In genomic region chr6:56689114-56689513, GRCh38 we compare ENCODE assay signal across 13 cellular contexts. TPM values are rescaled to one million over a fixed set of nuclear protein-coding genes. Genes with fewer than 3 reads are reported as not detected.
DNase-seq lines count a peak whose midpoint lies in the region; ATAC-seq and TF ChIP-seq lines count a peak whose summit lies in the region.
"Had no signal": no experiment of that assay in that cellular context is flagged by ENCODE, and none has a peak within 500 bp of the region (broad histone marks: within the 10 kb centered on the region; RNA-seq: fewer than 3 reads in every experiment).

No MANE protein-coding gene starts in this region.

- H3K4me1 ChIP-seq in GM23248 (ENCODE audit: insufficient read depth) (peaks cover 88% of the 10 kb centered on the region), mucosa of rectum (ENCODE audit: control insufficient read depth in 2 of 2, insufficient read depth in 2 of 2, low read length in 2 of 2) (peaks cover 4 to 33% of the 10 kb centered on the region in 2 donors), endodermal cell (ENCODE audit: control insufficient read depth, insufficient read depth, low read length) (peaks cover 3% of the 10 kb centered on the region), A673 (ENCODE audit: insufficient read depth, low read length, poor library complexity, severe bottlenecking) (peaks cover 37% of the 10 kb centered on the region)
- H3K4me1 ChIP-seq: testis had no signal

- H3F3A ChIP-seq in GM23248 (ENCODE audit: insufficient read depth) = peaks cover 85% of the 10 kb centered on the region

- TF ChIP-seq CTCF in endodermal cell (conservative IDR thresholded peaks at IDR 0.05) = no peak
- TF ChIP-seq CTCF in A673 (conservative IDR thresholded peaks at IDR 0.05; ENCODE audit: low read depth, low read length) = no peak

- H3K9me3 ChIP-seq in GM23248 (ENCODE audit: low read depth) (no peaks in the 10 kb centered on the region), mucosa of rectum (ENCODE audit: control insufficient read depth in 2 of 2, low read length in 2 of 2) (no peaks in the 10 kb centered on the region), endodermal cell (ENCODE audit: control insufficient read depth, low read length) (no peaks in the 10 kb centered on the region), A673 (ENCODE audit: low read depth, low read length, poor library complexity, severe bottlenecking) (no peaks in the 10 kb centered on the region)
- H3K9me3 ChIP-seq: testis had no signal

- H3K4me3 ChIP-seq in GM23248 (peak overlapping the region; percentile 74), mucosa of rectum (ENCODE audit: low read length in 2 of 2) (peak overlapping the region; percentile 59 to 72), endodermal cell (ENCODE audit: low read length) (no peak overlapping the region), A673 (ENCODE audit: low read depth, low read length, poor library complexity, severe bottlenecking) (no peak overlapping the region)
- H3K4me3 ChIP-seq: testis had no signal

- DNase-seq in GM23248 (peak; percentile 40), 8988T (no peak), endodermal cell (no peak), A673 (ENCODE audit: low spot score) (no peak)
- DNase-seq in stimulated activated CD4-positive, alpha-beta T cell treated with anti-CD3 and anti-CD28 coated beads, Interleukin-12 subunit alpha, Interleukin-12 subunit beta, amount 100 ng/mL, for 4 hours = no peak
- DNase-seq: activated B cell treated with CpG ODN at 0.5 μM for 24 hours, brain microvascular endothelial cell, hypothalamus, NCI-H226, testis had no signal

- no peaks in the 10 kb centered on the region for H3K27me3 Mint-ChIP-seq in endodermal cell (ENCODE audit: insufficient read depth)
- H3K27me3 Mint-ChIP-seq: activated B cell treated with CpG ODN at 0.5 μM for 24 hours had no signal

- CTCF ChIA-PET in A673 (lab: Charles Lee) = no interaction called here

- intact Hi-C loops in A673 (cut with micrococcal nuclease; ENCODE audit: unreplicated experiment) = no loop called here

- no peak overlapping the region for H2AFZ ChIP-seq in GM23248

- in situ Hi-C loops in GM23248 (cut with MboI) = no loop called here

- no peaks in the 10 kb centered on the region for H3K9me3 Mint-ChIP-seq in endodermal cell
- H3K9me3 Mint-ChIP-seq: activated B cell treated with CpG ODN at 0.5 μM for 24 hours had no signal

- H3K4me1 Mint-ChIP-seq in endodermal cell = peaks cover 26% of the 10 kb centered on the region
- H3K4me1 Mint-ChIP-seq: activated B cell treated with CpG ODN at 0.5 μM for 24 hours had no signal

- H3K9ac ChIP-seq in GM23248 = peak overlapping the region; percentile 54
- H3K9ac ChIP-seq in mucosa of rectum (ENCODE audit: low read depth in 1 of 2, low read length in 2 of 2) = peak overlapping the region in 1 of 2 donors; percentile 63
- no peak overlapping the region for H3K9ac ChIP-seq in endodermal cell (ENCODE audit: extremely low read depth, low read length, poor library complexity, severe bottlenecking)

- no peak overlapping the region for H3K27ac Mint-ChIP-seq in endodermal cell
- H3K27ac Mint-ChIP-seq: activated B cell treated with CpG ODN at 0.5 μM for 24 hours had no signal

- H4K20me1 ChIP-seq in GM23248 (ENCODE audit: insufficient read depth) = no peaks in the 10 kb centered on the region

- H3K36me3 ChIP-seq in GM23248 (ENCODE audit: low read depth) = no peaks in the 10 kb centered on the region
- no peaks in the 10 kb centered on the region for H3K36me3 ChIP-seq in mucosa of rectum (ENCODE audit: control insufficient read depth in 2 of 2, insufficient read depth in 2 of 2, low read length in 2 of 2)
- peaks cover 7% of the 10 kb centered on the region for H3K36me3 ChIP-seq in endodermal cell (ENCODE audit: control insufficient read depth, insufficient read depth, low read length)
- no peaks in the 10 kb centered on the region for H3K36me3 ChIP-seq in A673 (ENCODE audit: insufficient read depth, low read length, poor library complexity, severe bottlenecking)
- H3K36me3 ChIP-seq: brain microvascular endothelial cell had no signal

- no peaks in the 10 kb centered on the region for H3K9me2 ChIP-seq in GM23248 (ENCODE audit: insufficient read depth)

- H3K79me2 ChIP-seq in GM23248 (ENCODE audit: insufficient read depth) = peaks cover 80% of the 10 kb centered on the region

- H3K27ac ChIP-seq in GM23248 (peak overlapping the region; percentile 92), mucosa of rectum (ENCODE audit: low read depth in 2 of 2, low read length in 2 of 2) (peak overlapping the region; percentile 52 to 90), endodermal cell (ENCODE audit: low read depth, low read length) (no peak overlapping the region), A673 (ENCODE audit: low read depth, low read length, poor library complexity, severe bottlenecking) (no peak overlapping the region)
- H3K27ac ChIP-seq: testis had no signal

- ATAC-seq in GM18868 (IDR thresholded peaks at IDR 0.05; ENCODE audit: unreplicated experiment) (peak; percentile 91), HG03571 (IDR thresholded peaks at IDR 0.05; ENCODE audit: unreplicated experiment) (peak; percentile 60)

- POLR2A ChIA-PET in A673 (lab: Charles Lee; ENCODE audit: low non-redundant PET) = no interaction called here

- H3K27me3 ChIP-seq in GM23248 (replicated peaks; ENCODE audit: insufficient read depth) (no peaks in the 10 kb centered on the region), mucosa of rectum (ENCODE audit: control insufficient read depth in 2 of 2, insufficient read depth in 2 of 2, low read length in 2 of 2) (no peaks in the 10 kb centered on the region), endodermal cell (ENCODE audit: control insufficient read depth, insufficient read depth, low read length, poor library complexity, severe bottlenecking) (no peaks in the 10 kb centered on the region), A673 (replicated peaks; ENCODE audit: insufficient read depth, low read depth, low read length, poor library complexity) (no peaks in the 10 kb centered on the region)
- H3K27me3 ChIP-seq: brain microvascular endothelial cell, testis had no signal

- no TSS peak for BruUV-seq in A673 (replicated peaks; lab: Mats Ljungman, UMichigan)

- no peak overlapping the region for H3K4me3 Mint-ChIP-seq in endodermal cell
- H3K4me3 Mint-ChIP-seq: activated B cell treated with CpG ODN at 0.5 μM for 24 hours had no signal

- 4 to 14% methylated on average over 3 of the region's 3 CpGs for WGBS in GM23248 (ENCODE audit: low coverage in 1 of 2, low lambda C conversion rate in 2 of 2, missing lambda C conversion rate in 2 of 2), 2 experiments
- WGBS in endodermal cell (ENCODE audit: insufficient coverage in 1 of 2, insufficient read length in 1 of 2), 2 experiments = 92% methylated on average over 3 of the region's 3 CpGs; no CpG with 5 or more reads in 1 of the 2 experiments

- peak overlapping the region; percentile 99 for H3K4me2 ChIP-seq in GM23248 (ENCODE audit: unreplicated experiment)

- H3K36me3 Mint-ChIP-seq in endodermal cell (ENCODE audit: low read depth) = peaks cover 3% of the 10 kb centered on the region

RNA-seq across cellular contexts. Expression of gene DST, which starts 46.4 kb away (rescaled TPM):
- 322 and 411 TPM in 2 replicates for total RNA-seq in GM23248 (2014; rRNA removed; shearing (Covaris generic))
- 142 and 181 TPM in 2 replicates for polyA plus RNA-seq in GM23248 (2016; fragmentation: Nextera tagmentation; extraction: Ambion mirVana)
- total RNA-seq in endodermal cell = 100 to 1,000 TPM; 101 to 113 TPM
- 66.5 TPM for polyA plus RNA-seq in endodermal cell (2013, experiment 1 of 2)
- polyA plus RNA-seq in endodermal cell (2013, experiment 2 of 2) = 66.8 TPM
- 71.8 and 73.2 TPM in 2 replicates for total RNA-seq in A673 (2021)

Comparison
In these comparisons a context has a peak if more than half of its experiments do, and no peak if none do; other contexts are left out.
1. H3K27ac ChIP-seq: peak in GM23248 (single experiment) and mucosa of rectum (2 of 2); none in endodermal cell (single experiment) and A673 (single experiment).
2. H3K4me3 ChIP-seq: peak in GM23248 (single experiment) and mucosa of rectum (2 of 2); none in endodermal cell (single experiment) and A673 (single experiment).